ENCODE assay signal across 29 cellular contexts in genomic region chr20:24559114-24559513, GRCh38.
"Had no signal": no experiment of that assay in that cellular context is flagged by ENCODE, and none has a peak within 500 bp of the region (broad histone marks: within the 10 kb centered on the region; RNA-seq: fewer than 3 reads in every experiment).

No MANE protein-coding gene starts in this region.

- H3K27ac Mint-ChIP-seq: activated CD4-positive, alpha-beta memory T cell treated with anti-CD3 and anti-CD28 coated beads for 36 hours; activated CD4-positive, alpha-beta T cell treated with anti-CD3 and anti-CD28 coated beads for 36 hours; activated CD4-positive, alpha-beta T cell treated with anti-CD3 and anti-CD28 coated beads, Interleukin-2, amount 10 ng/mL, durations not matched to agents 24 days and 14 days; activated CD8-positive, alpha-beta memory T cell treated with anti-CD3 and anti-CD28 coated beads, Interleukin-2, amount 10 ng/mL, durations not matched to agents 7 days and 5 days; activated CD8-positive, alpha-beta T cell treated with anti-CD3 and anti-CD28 coated beads, Interleukin-2, amount 10 ng/mL, durations not matched to agents 7 days and 5 days; activated naive CD8-positive, alpha-beta T cell; dendritic cell treated with granulocyte-macrophage colony-stimulating factor and Interleukin-4, amounts not matched to agents 40 ng/mL and 50 ng/mL, for 4 days; endodermal cell; T-helper 17 cell; T-helper 2 cell treated with Interferon-gamma antibody and Interleukin-4, amounts not matched to agents 5 μg/mL and 100 μg/mL, for 36 hours had no signal

- H3K4me3 ChIP-seq: coronary artery, dorsolateral prefrontal cortex had no signal

- H3K9me3 Mint-ChIP-seq: central memory CD8-positive, alpha-beta T cell had no signal

- H3K4me1 Mint-ChIP-seq: activated CD4-positive, alpha-beta T cell treated with anti-CD3 and anti-CD28 coated beads for 36 hours; activated CD4-positive, alpha-beta T cell treated with anti-CD3 and anti-CD28 coated beads, Interleukin-2, amount 10 ng/mL, durations not matched to agents 24 days and 14 days; activated CD8-positive, alpha-beta memory T cell treated with anti-CD3 and anti-CD28 coated beads, Interleukin-2, amount 10 ng/mL, durations not matched to agents 7 days and 5 days; central memory CD8-positive, alpha-beta T cell; endodermal cell; T-helper 17 cell had no signal

- DNase-seq: activated CD4-positive, alpha-beta memory T cell treated with anti-CD3 and anti-CD28 coated beads for 36 hours; activated CD4-positive, alpha-beta T cell treated with anti-CD3 and anti-CD28 coated beads for 36 hours; activated CD4-positive, alpha-beta T cell treated with anti-CD3 and anti-CD28 coated beads, Interleukin-2, amount 10 ng/mL, durations not matched to agents 24 days and 14 days; activated CD4-positive, CD25-positive, alpha-beta regulatory T cell; activated CD4-positive, CD25-positive, alpha-beta regulatory T cell treated with anti-CD3 and anti-CD28 coated beads, Interleukin-2, amount 50 U/mL, for 72 hours; activated CD8-positive, alpha-beta memory T cell treated with anti-CD3 and anti-CD28 coated beads, Interleukin-2, amount 10 ng/mL, durations not matched to agents 7 days and 5 days; activated CD8-positive, alpha-beta memory T cell treated with anti-CD3 and anti-CD28 coated beads, Interleukin-2, amount 50 U/mL, for 4 hours; activated CD8-positive, alpha-beta T cell treated with anti-CD3 and anti-CD28 coated beads, Interleukin-2, amount 10 ng/mL, durations not matched to agents 7 days and 5 days; activated gamma-delta T cell treated with Interleukin-2 at 50 U/mL for 16 hours; activated naive CD4-positive, alpha-beta T cell treated with anti-CD3 and anti-CD28 coated beads, Interleukin-2, amount 50 U/mL, for 16 hours; activated naive CD4-positive, alpha-beta T cell treated with Interleukin-2 at 50 U/mL for 16 hours; activated T-cell treated with anti-CD3 and anti-CD28 coated beads, Interleukin-2, amount 50 U/mL, for 1 hour; activated T-cell treated with anti-CD3 and anti-CD28 coated beads, Interleukin-2, amount 50 U/mL, for 48 hours; amniotic stem cell; anterior cingulate cortex; brain microvascular endothelial cell; dorsolateral prefrontal cortex; effector memory CD4-positive, alpha-beta T cell; endodermal cell; foreskin fibroblast; head of caudate nucleus; T-helper 17 cell; T1000 had no signal

- H3K27me3 Mint-ChIP-seq: activated CD4-positive, alpha-beta T cell treated with anti-CD3 and anti-CD28 coated beads for 36 hours; activated CD4-positive, alpha-beta T cell treated with anti-CD3 and anti-CD28 coated beads, Interleukin-2, amount 10 ng/mL, durations not matched to agents 24 days and 14 days; dendritic cell treated with granulocyte-macrophage colony-stimulating factor and Interleukin-4, amounts not matched to agents 40 ng/mL and 50 ng/mL, for 4 days had no signal

- ATAC-seq: activated CD4-positive, alpha-beta T cell treated with anti-CD3 and anti-CD28 coated beads for 36 hours; activated CD8-positive, alpha-beta memory T cell treated with anti-CD3 and anti-CD28 coated beads, Interleukin-2, amount 10 ng/mL, durations not matched to agents 7 days and 5 days; activated CD8-positive, alpha-beta T cell treated with anti-CD3 and anti-CD28 coated beads, Interleukin-2, amount 10 ng/mL, durations not matched to agents 7 days and 5 days; esophagus mucosa; T-helper 17 cell had no signal

- H3K36me3 ChIP-seq: brain microvascular endothelial cell had no signal

- H3K36me3 Mint-ChIP-seq: activated CD4-positive, alpha-beta memory T cell treated with anti-CD3 and anti-CD28 coated beads for 36 hours; activated CD8-positive, alpha-beta memory T cell treated with anti-CD3 and anti-CD28 coated beads, Interleukin-2, amount 10 ng/mL, durations not matched to agents 7 days and 5 days had no signal

- H3K27ac ChIP-seq: brain microvascular endothelial cell, coronary artery, dorsolateral prefrontal cortex had no signal

- H3K4me3 Mint-ChIP-seq: activated CD4-positive, alpha-beta memory T cell treated with anti-CD3 and anti-CD28 coated beads for 36 hours; activated CD4-positive, alpha-beta T cell treated with anti-CD3 and anti-CD28 coated beads for 36 hours; activated CD4-positive, alpha-beta T cell treated with anti-CD3 and anti-CD28 coated beads, Interleukin-2, amount 10 ng/mL, durations not matched to agents 24 days and 14 days; activated CD8-positive, alpha-beta memory T cell treated with anti-CD3 and anti-CD28 coated beads, Interleukin-2, amount 10 ng/mL, durations not matched to agents 7 days and 5 days; activated CD8-positive, alpha-beta T cell treated with anti-CD3 and anti-CD28 coated beads, Interleukin-2, amount 10 ng/mL, durations not matched to agents 7 days and 5 days; activated naive CD8-positive, alpha-beta T cell; central memory CD8-positive, alpha-beta T cell; dendritic cell treated with granulocyte-macrophage colony-stimulating factor and Interleukin-4, amounts not matched to agents 40 ng/mL and 50 ng/mL, for 4 days; endodermal cell; T-helper 17 cell; T-helper 2 cell treated with Interferon-gamma antibody and Interleukin-4, amounts not matched to agents 5 μg/mL and 100 μg/mL, for 36 hours had no signal
